In genomic region chr19:13118424-13119193, GRCh38 we compare ENCODE assay signal across 2 cellular contexts.
TF ChIP-seq lines count a peak whose summit lies in the region.

No MANE protein-coding gene starts in this region.

TF ChIP-seq in SK-N-SH, 30 proteins besides CTCF, POLR2A, EP300 and RAD21:
- TF ChIP-seq USF1 (IDR thresholded peaks at IDR 0.05; ENCODE audit: borderline replicate concordance, low read depth), result no peak
- TF ChIP-seq NRF1 (IDR thresholded peaks at IDR 0.05; ENCODE audit: low read depth, low read length), result no peak
- TF ChIP-seq SMC3 (IDR thresholded peaks at IDR 0.05; ENCODE audit: low read depth, low read length), result peak; percentile 3; the same call in 1 of the 2 replicates
- TF ChIP-seq, protein P1, sequence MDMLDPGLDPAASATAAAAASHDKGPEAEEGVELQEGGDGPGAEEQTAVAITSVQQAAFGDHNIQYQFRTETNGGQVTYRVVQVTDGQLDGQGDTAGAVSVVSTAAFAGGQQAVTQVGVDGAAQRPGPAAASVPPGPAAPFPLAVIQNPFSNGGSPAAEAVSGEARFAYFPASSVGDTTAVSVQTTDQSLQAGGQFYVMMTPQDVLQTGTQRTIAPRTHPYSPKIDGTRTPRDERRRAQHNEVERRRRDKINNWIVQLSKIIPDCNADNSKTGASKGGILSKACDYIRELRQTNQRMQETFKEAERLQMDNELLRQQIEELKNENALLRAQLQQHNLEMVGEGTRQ (IDR thresholded peaks at IDR 0.05; ENCODE audit: borderline replicate concordance, low read depth, low read length), result no peak
- TF ChIP-seq, protein P2, sequence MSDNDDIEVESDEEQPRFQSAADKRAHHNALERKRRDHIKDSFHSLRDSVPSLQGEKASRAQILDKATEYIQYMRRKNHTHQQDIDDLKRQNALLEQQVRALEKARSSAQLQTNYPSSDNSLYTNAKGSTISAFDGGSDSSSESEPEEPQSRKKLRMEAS (IDR thresholded peaks at IDR 0.05; ENCODE audit: low read depth), result 0 out of 2 replicates have a peak, but pooled peaks have one; percentile 17
- TF ChIP-seq MXI1 (IDR thresholded peaks at IDR 0.05; ENCODE audit: low read depth, low read length), result no peak
- TF ChIP-seq REST (IDR thresholded peaks at IDR 0.05; ENCODE audit: low read depth, low read length), result no peak
- no peak for TF ChIP-seq JUND (IDR thresholded peaks at IDR 0.05)
- no peak for TF ChIP-seq PBX3 (IDR thresholded peaks at IDR 0.05)
- peak; percentile 37 for TF ChIP-seq CHD2 (IDR thresholded peaks at IDR 0.05; ENCODE audit: low read length, partially characterized antibody)
TF ChIP-seq in SK-N-SH: peak in this region for 3.

TF ChIP-seq in SK-N-SH treated with all-trans-retinoic acid at 6 μM for 48 hours, 23 proteins besides CTCF, POLR2A, EP300 and RAD21 (continued from another document):
- TF ChIP-seq, protein P3, sequence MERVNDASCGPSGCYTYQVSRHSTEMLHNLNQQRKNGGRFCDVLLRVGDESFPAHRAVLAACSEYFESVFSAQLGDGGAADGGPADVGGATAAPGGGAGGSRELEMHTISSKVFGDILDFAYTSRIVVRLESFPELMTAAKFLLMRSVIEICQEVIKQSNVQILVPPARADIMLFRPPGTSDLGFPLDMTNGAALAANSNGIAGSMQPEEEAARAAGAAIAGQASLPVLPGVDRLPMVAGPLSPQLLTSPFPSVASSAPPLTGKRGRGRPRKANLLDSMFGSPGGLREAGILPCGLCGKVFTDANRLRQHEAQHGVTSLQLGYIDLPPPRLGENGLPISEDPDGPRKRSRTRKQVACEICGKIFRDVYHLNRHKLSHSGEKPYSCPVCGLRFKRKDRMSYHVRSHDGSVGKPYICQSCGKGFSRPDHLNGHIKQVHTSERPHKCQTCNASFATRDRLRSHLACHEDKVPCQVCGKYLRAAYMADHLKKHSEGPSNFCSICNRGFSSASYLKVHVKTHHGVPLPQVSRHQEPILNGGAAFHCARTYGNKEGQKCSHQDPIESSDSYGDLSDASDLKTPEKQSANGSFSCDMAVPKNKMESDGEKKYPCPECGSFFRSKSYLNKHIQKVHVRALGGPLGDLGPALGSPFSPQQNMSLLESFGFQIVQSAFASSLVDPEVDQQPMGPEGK (CRISPR knock-in tag; IDR thresholded peaks at IDR 0.05; ENCODE audit: borderline replicate concordance), result no peak
- TF ChIP-seq BACH2 (CRISPR knock-in tag; IDR thresholded peaks at IDR 0.05; ENCODE audit: borderline replicate concordance) (no peak), ZFP3 (CRISPR knock-in tag; IDR thresholded peaks at IDR 0.05) (no peak), TOX (CRISPR knock-in tag; IDR thresholded peaks at IDR 0.05; ENCODE audit: borderline replicate concordance) (no peak), SNAI2 (CRISPR knock-in tag; IDR thresholded peaks at IDR 0.05) (no peak), OSR1 (CRISPR knock-in tag; IDR thresholded peaks at IDR 0.05) (no peak), GLIS3 (CRISPR knock-in tag; IDR thresholded peaks at IDR 0.05) (no peak), CSDC2 (CRISPR knock-in tag; IDR thresholded peaks at IDR 0.05) (no peak), ZNF8 (CRISPR knock-in tag; IDR thresholded peaks at IDR 0.05) (no peak), ZFP30 (CRISPR knock-in tag; IDR thresholded peaks at IDR 0.05) (no peak), ZC3H10 (CRISPR knock-in tag; IDR thresholded peaks at IDR 0.05) (no peak), ARNTL (CRISPR knock-in tag; IDR thresholded peaks at IDR 0.05; ENCODE audit: borderline replicate concordance, low read depth) (no peak), PPARA (CRISPR knock-in tag; IDR thresholded peaks at IDR 0.05; ENCODE audit: borderline replicate concordance) (no peak), ZNF565 (CRISPR knock-in tag; conservative IDR thresholded peaks at IDR 0.05; ENCODE audit: low read depth) (no peak), CREB5 (CRISPR knock-in tag; IDR thresholded peaks at IDR 0.05; ENCODE audit: low read depth) (no peak)
- TF ChIP-seq, protein P4, sequence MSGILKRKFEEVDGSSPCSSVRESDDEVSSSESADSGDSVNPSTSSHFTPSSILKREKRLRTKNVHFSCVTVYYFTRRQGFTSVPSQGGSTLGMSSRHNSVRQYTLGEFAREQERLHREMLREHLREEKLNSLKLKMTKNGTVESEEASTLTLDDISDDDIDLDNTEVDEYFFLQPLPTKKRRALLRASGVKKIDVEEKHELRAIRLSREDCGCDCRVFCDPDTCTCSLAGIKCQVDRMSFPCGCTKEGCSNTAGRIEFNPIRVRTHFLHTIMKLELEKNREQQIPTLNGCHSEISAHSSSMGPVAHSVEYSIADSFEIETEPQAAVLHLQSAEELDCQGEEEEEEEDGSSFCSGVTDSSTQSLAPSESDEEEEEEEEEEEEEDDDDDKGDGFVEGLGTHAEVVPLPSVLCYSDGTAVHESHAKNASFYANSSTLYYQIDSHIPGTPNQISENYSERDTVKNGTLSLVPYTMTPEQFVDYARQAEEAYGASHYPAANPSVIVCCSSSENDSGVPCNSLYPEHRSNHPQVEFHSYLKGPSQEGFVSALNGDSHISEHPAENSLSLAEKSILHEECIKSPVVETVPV (CRISPR knock-in tag; IDR thresholded peaks at IDR 0.05), result no peak
